Comparison of ENCODE assay signal across 18 cellular contexts in the genomic region with DNA sequence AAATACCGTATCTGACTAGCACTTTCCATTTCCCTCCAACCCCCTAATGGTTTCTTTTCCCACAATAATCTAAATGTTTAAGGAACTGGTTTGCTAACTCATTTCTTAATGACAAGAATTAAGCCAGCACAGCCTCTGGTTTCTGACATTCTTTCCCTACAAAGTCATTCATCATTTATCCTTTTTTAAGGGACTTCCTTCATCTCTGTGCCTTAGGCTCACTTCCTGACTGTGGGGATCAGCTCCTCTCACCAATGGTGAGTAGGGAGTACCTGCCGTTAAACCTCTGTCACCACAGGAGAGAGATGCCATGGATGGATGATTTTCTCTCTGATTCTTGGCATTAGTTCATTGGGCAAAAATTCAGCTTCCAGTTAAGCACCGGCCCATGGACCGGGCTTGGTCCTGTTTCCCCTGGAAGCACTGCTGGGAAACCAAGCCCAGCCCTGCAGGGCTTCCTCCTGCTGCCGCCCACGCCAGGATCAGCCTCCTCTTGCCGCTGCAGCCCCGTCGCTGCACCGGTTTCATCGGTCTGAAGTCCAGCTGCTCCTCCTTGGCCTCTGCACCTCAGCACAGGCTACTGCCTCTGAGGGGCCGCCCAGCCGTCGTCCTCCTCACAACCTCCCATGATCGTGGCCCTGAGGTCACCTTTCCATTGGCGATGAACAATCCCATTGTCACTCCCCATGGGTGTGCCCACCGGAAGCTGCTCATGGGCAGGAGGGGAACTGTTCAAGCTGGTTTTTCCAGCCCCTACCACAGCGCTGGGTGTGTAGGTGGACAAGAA.
DNase-seq lines count a peak whose midpoint lies in the region; ATAC-seq and TF ChIP-seq lines count a peak whose summit lies in the region.
"Had no signal": no experiment of that assay in that cellular context is flagged by ENCODE, and none has a peak within 500 bp of the region (broad histone marks: within the 10 kb centered on the region; RNA-seq: fewer than 3 reads in every experiment).

No MANE protein-coding gene starts in this region.

- ATAC-seq in right cardiac atrium = peak; percentile 16 to 25
- no peak for ATAC-seq in stimulated activated naive CD8-positive, alpha-beta T cell treated with anti-CD3 and anti-CD28 coated beads, Interleukin-15, amount 100 ng/mL, for 72 hours
- ATAC-seq in HG02981 (IDR thresholded peaks at IDR 0.05; ENCODE audit: unreplicated experiment) = no peak
- no peak for ATAC-seq in HG03378 (IDR thresholded peaks at IDR 0.05; ENCODE audit: unreplicated experiment)
- ATAC-seq: A549; activated CD8-positive, alpha-beta T cell treated with anti-CD3 and anti-CD28 coated beads for 36 hours; left ventricle myocardium superior had no signal

- H3K36me3 ChIP-seq in left ventricle myocardium inferior (no peaks in the 10 kb centered on the region), adipocyte (ENCODE audit: control insufficient read depth, insufficient read depth, low read length, severe bottlenecking) (no peaks in the 10 kb centered on the region)

- H3K27ac ChIP-seq in right cardiac atrium (ENCODE audit: low read length) (no peak overlapping the region), left ventricle myocardium inferior (replicated peaks) (no peak overlapping the region)
- H3K27ac ChIP-seq: A549 had no signal

- no peak overlapping the region for H3K9ac ChIP-seq in adipocyte (ENCODE audit: low read length)

- 65% methylated on average over 18 of the region's 18 CpGs for WGBS in right cardiac atrium

- H3K27ac Mint-ChIP-seq in stimulated activated naive CD8-positive, alpha-beta T cell treated with anti-CD3 and anti-CD28 coated beads, Interleukin-15, amount 100 ng/mL, for 72 hours = no peak overlapping the region
- H3K27ac Mint-ChIP-seq: activated CD8-positive, alpha-beta T cell treated with anti-CD3 and anti-CD28 coated beads for 36 hours; activated naive CD4-positive, alpha-beta T cell treated with anti-CD3 and anti-CD28 coated beads for 36 hours had no signal

- H3K9me3 ChIP-seq in right cardiac atrium (ENCODE audit: control insufficient read depth, low read length) = no peaks in the 10 kb centered on the region
- H3K9me3 ChIP-seq in left ventricle myocardium inferior (replicated peaks) = no peaks in the 10 kb centered on the region
- no peaks in the 10 kb centered on the region for H3K9me3 ChIP-seq in adipocyte (ENCODE audit: control insufficient read depth, low read length)
- H3K9me3 ChIP-seq: A549 had no signal

- peaks cover 20% of the 10 kb centered on the region for H3K27me3 Mint-ChIP-seq in stimulated activated naive CD8-positive, alpha-beta T cell treated with anti-CD3 and anti-CD28 coated beads, Interleukin-15, amount 100 ng/mL, for 72 hours

- TF ChIP-seq CTCF in left ventricle myocardium inferior (IDR thresholded peaks at IDR 0.05; ENCODE audit: borderline replicate concordance) = no peak

- H3K4me1 ChIP-seq in right cardiac atrium (ENCODE audit: control insufficient read depth, insufficient read depth, low read length) (no peaks in the 10 kb centered on the region), left ventricle myocardium inferior (no peaks in the 10 kb centered on the region), adipocyte (ENCODE audit: control insufficient read depth, insufficient read depth, low read length) (peaks cover 3% of the 10 kb centered on the region)
- H3K4me1 ChIP-seq: A549 had no signal

- no peak overlapping the region for H3K4me3 ChIP-seq in right cardiac atrium (ENCODE audit: low read length)
- H3K4me3 ChIP-seq in left ventricle myocardium inferior = no peak overlapping the region
- no peak overlapping the region for H3K4me3 ChIP-seq in adipocyte (ENCODE audit: low read length)
- H3K4me3 ChIP-seq: A549 had no signal

- no peak for DNase-seq in right cardiac atrium
- no peak for DNase-seq in left ventricle myocardium inferior
- peak; percentile 24 for DNase-seq in adipocyte (ENCODE audit: low read depth)
- DNase-seq in islet precursor cell = peak; percentile 44
- DNase-seq in stimulated activated naive CD8-positive, alpha-beta T cell treated with anti-CD3 and anti-CD28 coated beads, Interleukin-15, amount 100 ng/mL, for 72 hours = no peak
- DNase-seq in stimulated activated CD4-positive, alpha-beta T cell treated with anti-CD3 and anti-CD28 coated beads, Interleukin-2, amount 100 ng/mL, for 24 hours = no peak
- DNase-seq: activated CD8-positive, alpha-beta T cell treated with anti-CD3 and anti-CD28 coated beads for 36 hours; activated naive CD4-positive, alpha-beta T cell treated with anti-CD3 and anti-CD28 coated beads for 36 hours; DMS79 treated with DMSO at 0.1 percent for 48 hours; foreskin melanocyte; left ventricle myocardium superior; NCI-H2029 treated with DMSO at 0.1 percent for 48 hours; RPMI8226; T-helper 9 cell had no signal

- H3K4me1 Mint-ChIP-seq in stimulated activated naive CD8-positive, alpha-beta T cell treated with anti-CD3 and anti-CD28 coated beads, Interleukin-15, amount 100 ng/mL, for 72 hours = no peaks in the 10 kb centered on the region

- intact Hi-C loops in right cardiac atrium (cut with DNase I) = no loop called here
- intact Hi-C loops in left ventricle myocardium inferior (cut with micrococcal nuclease) = no loop called here

- no peaks in the 10 kb centered on the region for H3K9me3 Mint-ChIP-seq in stimulated activated naive CD8-positive, alpha-beta T cell treated with anti-CD3 and anti-CD28 coated beads, Interleukin-15, amount 100 ng/mL, for 72 hours
- H3K9me3 Mint-ChIP-seq: activated CD8-positive, alpha-beta T cell treated with anti-CD3 and anti-CD28 coated beads for 36 hours; activated naive CD4-positive, alpha-beta T cell treated with anti-CD3 and anti-CD28 coated beads for 36 hours had no signal

- no peaks in the 10 kb centered on the region for H3K27me3 ChIP-seq in right cardiac atrium (ENCODE audit: control insufficient read depth, insufficient read depth)
- H3K27me3 ChIP-seq in left ventricle myocardium inferior (ENCODE audit: low read depth) = peaks cover 23% of the 10 kb centered on the region
- no peaks in the 10 kb centered on the region for H3K27me3 ChIP-seq in adipocyte (replicated peaks; ENCODE audit: control insufficient read depth, insufficient read depth, low read length)

- H3K4me3 Mint-ChIP-seq in stimulated activated naive CD8-positive, alpha-beta T cell treated with anti-CD3 and anti-CD28 coated beads, Interleukin-15, amount 100 ng/mL, for 72 hours = no peak overlapping the region
- H3K4me3 Mint-ChIP-seq: activated CD8-positive, alpha-beta T cell treated with anti-CD3 and anti-CD28 coated beads for 36 hours; activated naive CD4-positive, alpha-beta T cell treated with anti-CD3 and anti-CD28 coated beads for 36 hours; neural crest cell had no signal

Comparison
In these comparisons a context has a peak if more than half of its experiments do, and no peak if none do; other contexts are left out.
1. ATAC-seq: peak in right cardiac atrium (2 of 2); none in stimulated activated naive CD8-positive, alpha-beta T cell treated with anti-CD3 and anti-CD28 coated beads, Interleukin-15, amount 100 ng/mL, for 72 hours (single experiment), HG02981 (single experiment) and HG03378 (single experiment).
2. DNase-seq: peak in adipocyte (single experiment) and islet precursor cell (single experiment); none in right cardiac atrium (0 of 3), left ventricle myocardium inferior (single experiment), stimulated activated naive CD8-positive, alpha-beta T cell treated with anti-CD3 and anti-CD28 coated beads, Interleukin-15, amount 100 ng/mL, for 72 hours (0 of 2) and stimulated activated CD4-positive, alpha-beta T cell treated with anti-CD3 and anti-CD28 coated beads, Interleukin-2, amount 100 ng/mL, for 24 hours (0 of 2).